Comparison of ENCODE assay signal across 17 cellular contexts in genomic region chr12:89069431-89069830, GRCh38.
"Had no signal": no experiment of that assay in that cellular context is flagged by ENCODE, and none has a peak within 500 bp of the region (broad histone marks: within the 10 kb centered on the region; RNA-seq: fewer than 3 reads in every experiment).

No MANE protein-coding gene starts in this region.

- H3K36me3 Mint-ChIP-seq: mesothelial cell of epicardium; naive thymus-derived CD8-positive, alpha-beta T cell had no signal

- H3K4me3 Mint-ChIP-seq: activated T-helper 1 cell treated with anti-CD3 and anti-CD28 coated beads, Interleukin-12 subunit alpha, Interleukin-12 subunit beta, Interleukin-2, Interleukin-4 antibody, amounts not matched to agents 30 ng/mL and 10 ng/mL and 1 ng/mL, durations not matched to agents 14 hours and 24 hours and 36 hours; mesothelial cell of epicardium; naive thymus-derived CD8-positive, alpha-beta T cell; stimulated activated naive CD8-positive, alpha-beta T cell treated with anti-CD3 and anti-CD28 coated beads, Interleukin-15, amount 100 ng/mL, for 72 hours had no signal

- H3K9ac ChIP-seq: SK-N-SH had no signal

- DNase-seq: activated CD4-positive, alpha-beta T cell treated with anti-CD3 and anti-CD28 coated beads, Interleukin-2, amount 50 U/mL, for 48 hours; activated CD8-positive, alpha-beta memory T cell treated with anti-CD3 and anti-CD28 coated beads, Interleukin-2, amount 50 U/mL, for 48 hours; activated gamma-delta T cell treated with Interleukin-2 at 50 U/mL for 16 hours; adrenal gland; foreskin melanocyte; left ventricle myocardium inferior; naive thymus-derived CD8-positive, alpha-beta T cell; SK-N-SH; stimulated activated CD4-positive, alpha-beta T cell treated with anti-CD3 and anti-CD28 coated beads, Interleukin-1b, Interleukin-23, amount 100 ng/mL, for 48 hours; stimulated activated naive CD8-positive, alpha-beta T cell treated with anti-CD3 and anti-CD28 coated beads, Interleukin-15, amount 100 ng/mL, for 72 hours; T-helper 2 cell; tibial artery had no signal

- H3K4me3 ChIP-seq: adrenal gland, cardiac muscle cell, left ventricle myocardium inferior, prostate gland, tibial artery had no signal

- H3K27me3 Mint-ChIP-seq: stimulated activated naive CD8-positive, alpha-beta T cell treated with anti-CD3 and anti-CD28 coated beads, Interleukin-15, amount 100 ng/mL, for 72 hours had no signal

- H3K4me2 ChIP-seq: SK-N-SH had no signal

- H3K9me3 ChIP-seq: adrenal gland, left ventricle myocardium inferior, prostate gland, SK-N-SH, tibial artery had no signal

- H3K9me3 Mint-ChIP-seq: naive thymus-derived CD8-positive, alpha-beta T cell; stimulated activated naive CD8-positive, alpha-beta T cell treated with anti-CD3 and anti-CD28 coated beads, Interleukin-15, amount 100 ng/mL, for 72 hours had no signal

- H3K27ac Mint-ChIP-seq: activated T-helper 1 cell treated with anti-CD3 and anti-CD28 coated beads, Interleukin-12 subunit alpha, Interleukin-12 subunit beta, Interleukin-2, Interleukin-4 antibody, amounts not matched to agents 30 ng/mL and 10 ng/mL and 1 ng/mL, durations not matched to agents 14 hours and 24 hours and 36 hours; mesothelial cell of epicardium; naive thymus-derived CD8-positive, alpha-beta T cell; stimulated activated naive CD8-positive, alpha-beta T cell treated with anti-CD3 and anti-CD28 coated beads, Interleukin-15, amount 100 ng/mL, for 72 hours had no signal

- H3K27me3 ChIP-seq: adrenal gland, cardiac muscle cell, tibial artery had no signal

- H3K4me1 Mint-ChIP-seq: mesothelial cell of epicardium; naive thymus-derived CD8-positive, alpha-beta T cell had no signal

- H3K36me3 ChIP-seq: adrenal gland, cardiac muscle cell, left ventricle myocardium inferior, prostate gland, tibial artery had no signal

- H3K27ac ChIP-seq: adrenal gland, cardiac muscle cell, left ventricle myocardium inferior, prostate gland, tibial artery had no signal

- ATAC-seq: activated naive CD4-positive, alpha-beta T cell treated with anti-CD3 and anti-CD28 coated beads, Interleukin-2, amount 50 U/mL, for 72 hours; naive thymus-derived CD8-positive, alpha-beta T cell; stimulated activated naive CD8-positive, alpha-beta T cell treated with anti-CD3 and anti-CD28 coated beads, Interleukin-15, amount 100 ng/mL, for 72 hours had no signal

- H3K4me1 ChIP-seq: adrenal gland, left ventricle myocardium inferior, prostate gland, tibial artery had no signal
